In the genomic region with DNA sequence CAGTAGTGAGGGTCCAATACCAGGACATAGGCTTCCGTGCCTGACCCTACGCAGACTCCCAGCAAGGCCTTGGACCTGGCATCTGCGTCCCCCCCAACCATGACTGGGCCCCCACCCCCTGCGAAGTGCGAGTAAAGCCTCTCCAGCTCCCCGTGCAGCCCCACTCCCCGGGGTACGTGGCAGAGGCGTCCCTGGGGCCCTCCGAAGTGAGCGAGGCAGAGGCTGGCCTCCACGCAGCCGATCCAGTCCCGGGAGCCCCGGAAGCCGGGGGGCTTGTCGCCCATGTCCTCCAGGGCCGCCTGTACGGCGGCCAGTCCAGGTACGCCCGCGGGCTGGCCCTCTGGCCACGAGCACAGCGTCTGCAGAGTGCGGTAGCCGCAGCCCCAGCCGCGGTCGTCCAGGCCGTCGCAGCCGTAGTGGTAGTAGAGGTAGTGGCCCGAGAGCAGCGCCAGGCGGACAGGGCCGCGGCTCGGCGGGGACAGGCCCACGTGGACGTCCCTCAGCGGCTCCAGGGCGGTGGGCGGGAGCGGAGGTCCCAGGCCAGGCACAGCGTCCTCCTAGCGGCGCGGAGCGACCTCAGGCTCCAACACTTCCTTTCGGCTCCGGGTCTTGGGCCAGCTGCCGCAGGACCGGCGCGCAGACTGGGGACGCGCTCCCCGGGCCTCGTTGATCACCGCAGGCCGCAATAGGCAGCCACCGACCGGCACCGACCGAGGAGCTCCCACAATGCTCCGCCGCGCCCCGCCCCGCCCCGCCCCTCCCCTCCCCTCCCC, we compare ENCODE assay signal across 1 cellular context.
TF ChIP-seq lines count a peak whose summit lies in the region.

A gene (minus strand): TSS at position 728 of the 773 bp plus-strand sequence. CDS start 444 bp downstream, at position 284.

TF ChIP-seq in K562, 482 proteins besides CTCF, POLR2A, EP300 and RAD21 (continued from another document and continues in another):
- TF ChIP-seq, protein P1, sequence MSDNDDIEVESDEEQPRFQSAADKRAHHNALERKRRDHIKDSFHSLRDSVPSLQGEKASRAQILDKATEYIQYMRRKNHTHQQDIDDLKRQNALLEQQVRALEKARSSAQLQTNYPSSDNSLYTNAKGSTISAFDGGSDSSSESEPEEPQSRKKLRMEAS (CRISPR knock-in tag; IDR thresholded peaks at IDR 0.05): peak; percentile 96
- TF ChIP-seq, protein P2, sequence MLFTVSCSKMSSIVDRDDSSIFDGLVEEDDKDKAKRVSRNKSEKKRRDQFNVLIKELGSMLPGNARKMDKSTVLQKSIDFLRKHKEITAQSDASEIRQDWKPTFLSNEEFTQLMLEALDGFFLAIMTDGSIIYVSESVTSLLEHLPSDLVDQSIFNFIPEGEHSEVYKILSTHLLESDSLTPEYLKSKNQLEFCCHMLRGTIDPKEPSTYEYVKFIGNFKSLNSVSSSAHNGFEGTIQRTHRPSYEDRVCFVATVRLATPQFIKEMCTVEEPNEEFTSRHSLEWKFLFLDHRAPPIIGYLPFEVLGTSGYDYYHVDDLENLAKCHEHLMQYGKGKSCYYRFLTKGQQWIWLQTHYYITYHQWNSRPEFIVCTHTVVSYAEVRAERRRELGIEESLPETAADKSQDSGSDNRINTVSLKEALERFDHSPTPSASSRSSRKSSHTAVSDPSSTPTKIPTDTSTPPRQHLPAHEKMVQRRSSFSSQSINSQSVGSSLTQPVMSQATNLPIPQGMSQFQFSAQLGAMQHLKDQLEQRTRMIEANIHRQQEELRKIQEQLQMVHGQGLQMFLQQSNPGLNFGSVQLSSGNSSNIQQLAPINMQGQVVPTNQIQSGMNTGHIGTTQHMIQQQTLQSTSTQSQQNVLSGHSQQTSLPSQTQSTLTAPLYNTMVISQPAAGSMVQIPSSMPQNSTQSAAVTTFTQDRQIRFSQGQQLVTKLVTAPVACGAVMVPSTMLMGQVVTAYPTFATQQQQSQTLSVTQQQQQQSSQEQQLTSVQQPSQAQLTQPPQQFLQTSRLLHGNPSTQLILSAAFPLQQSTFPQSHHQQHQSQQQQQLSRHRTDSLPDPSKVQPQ (CRISPR knock-in tag; IDR thresholded peaks at IDR 0.05; ENCODE audit: borderline replicate concordance): no peak
- TF ChIP-seq NCOA4 (IDR thresholded peaks at IDR 0.05; ENCODE audit: partially characterized antibody) (no peak), HNRNPK (IDR thresholded peaks at IDR 0.05; ENCODE audit: low read depth, low read length, poor library complexity, severe bottlenecking) (peak; percentile 97), TEAD1 (CRISPR knock-in tag; IDR thresholded peaks at IDR 0.05) (peak in 1 of 2 experiments; percentile 7; a peak in 1 of 4 replicates), ETV6 (IDR thresholded peaks at IDR 0.05; ENCODE audit: borderline replicate concordance in 1 of 2, low read depth in 2 of 2, low read length in 1 of 2) (no peak), ETV6 (CRISPR knock-in tag; IDR thresholded peaks at IDR 0.05; ENCODE audit: borderline replicate concordance) (0 out of 2 replicates have a peak, but pooled peaks have one; percentile 29), CREB1 (IDR thresholded peaks at IDR 0.05) (no peak), CREB1 (CRISPR knock-in tag; IDR thresholded peaks at IDR 0.05) (peak; percentile 52; the same call in 1 of the 2 replicates), EGR1 (conservative IDR thresholded peaks at IDR 0.05) (peak; percentile 25), NR2C2 (CRISPR knock-in tag; IDR thresholded peaks at IDR 0.05) (peak; percentile 31; the same call in 1 of the 2 replicates), NR2C2 (tag; IDR thresholded peaks at IDR 0.05) (0 out of 2 replicates have a peak, but pooled peaks have one; percentile 28), PHTF2 (CRISPR knock-in tag; IDR thresholded peaks at IDR 0.05) (no peak), RBM39 (optimal IDR thresholded peaks at IDR 0.05; ENCODE audit: low read depth, low read length) (no peak), RBM25 (IDR thresholded peaks at IDR 0.05; ENCODE audit: low read depth, low read length, severe bottlenecking) (no peak), POLR2G (IDR thresholded peaks at IDR 0.05; ENCODE audit: low read depth, low read length) (peak; percentile 92), CAMTA2 (CRISPR knock-in tag; conservative IDR thresholded peaks at IDR 0.05) (peak; percentile 44; the same call in 1 of the 2 replicates), RBM22 (IDR thresholded peaks at IDR 0.05; ENCODE audit: low read depth, low read length, poor library complexity, severe bottlenecking) (peak; percentile 93), PHB (CRISPR knock-in tag; IDR thresholded peaks at IDR 0.05) (peak; percentile 26; the same call in 1 of the 2 replicates), HDAC2 (IDR thresholded peaks at IDR 0.05) (peak; percentile 58; the same call in 1 of the 2 replicates), LEF1 (IDR thresholded peaks at IDR 0.05) (no peak), ZNF316 (IDR thresholded peaks at IDR 0.05) (0 out of 2 replicates have a peak, but pooled peaks have one; percentile 16), SMAD4 (CRISPR knock-in tag; conservative IDR thresholded peaks at IDR 0.05) (peak; percentile 83), TAF1 (IDR thresholded peaks at IDR 0.05; ENCODE audit: control insufficient read depth, extremely low read depth, insufficient read depth, low read length, severe bottlenecking) (peak; percentile 79), KLF1 (tag; IDR thresholded peaks at IDR 0.05) (peak; percentile 46; the same call in 1 of the 2 replicates), ZNF583 (CRISPR knock-in tag; IDR thresholded peaks at IDR 0.05) (0 out of 2 replicates have a peak, but pooled peaks have one; percentile 45), ZNF76 (CRISPR knock-in tag; IDR thresholded peaks at IDR 0.05; ENCODE audit: borderline replicate concordance) (peak; percentile 82; the same call in 1 of the 2 replicates), KHSRP (IDR thresholded peaks at IDR 0.05) (no peak), ZNF232 (CRISPR knock-in tag; IDR thresholded peaks at IDR 0.05) (peak; percentile 93), HCFC1 (IDR thresholded peaks at IDR 0.05; ENCODE audit: low read depth, low read length) (peak; percentile 41; the same call in 1 of the 2 replicates)
- TF ChIP-seq, protein P3, sequence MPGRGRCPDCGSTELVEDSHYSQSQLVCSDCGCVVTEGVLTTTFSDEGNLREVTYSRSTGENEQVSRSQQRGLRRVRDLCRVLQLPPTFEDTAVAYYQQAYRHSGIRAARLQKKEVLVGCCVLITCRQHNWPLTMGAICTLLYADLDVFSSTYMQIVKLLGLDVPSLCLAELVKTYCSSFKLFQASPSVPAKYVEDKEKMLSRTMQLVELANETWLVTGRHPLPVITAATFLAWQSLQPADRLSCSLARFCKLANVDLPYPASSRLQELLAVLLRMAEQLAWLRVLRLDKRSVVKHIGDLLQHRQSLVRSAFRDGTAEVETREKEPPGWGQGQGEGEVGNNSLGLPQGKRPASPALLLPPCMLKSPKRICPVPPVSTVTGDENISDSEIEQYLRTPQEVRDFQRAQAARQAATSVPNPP (IDR thresholded peaks at IDR 0.05; ENCODE audit: borderline replicate concordance, insufficient read depth, insufficient read length): no peak
- TF ChIP-seq, protein P4, sequence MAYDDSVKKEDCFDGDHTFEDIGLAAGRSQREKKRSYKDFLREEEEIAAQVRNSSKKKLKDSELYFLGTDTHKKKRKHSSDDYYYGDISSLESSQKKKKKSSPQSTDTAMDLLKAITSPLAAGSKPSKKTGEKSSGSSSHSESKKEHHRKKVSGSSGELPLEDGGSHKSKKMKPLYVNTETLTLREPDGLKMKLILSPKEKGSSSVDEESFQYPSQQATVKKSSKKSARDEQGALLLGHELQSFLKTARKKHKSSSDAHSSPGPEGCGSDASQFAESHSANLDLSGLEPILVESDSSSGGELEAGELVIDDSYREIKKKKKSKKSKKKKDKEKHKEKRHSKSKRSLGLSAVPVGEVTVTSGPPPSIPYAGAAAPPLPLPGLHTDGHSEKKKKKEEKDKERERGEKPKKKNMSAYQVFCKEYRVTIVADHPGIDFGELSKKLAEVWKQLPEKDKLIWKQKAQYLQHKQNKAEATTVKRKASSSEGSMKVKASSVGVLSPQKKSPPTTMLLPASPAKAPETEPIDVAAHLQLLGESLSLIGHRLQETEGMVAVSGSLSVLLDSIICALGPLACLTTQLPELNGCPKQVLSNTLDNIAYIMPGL (CRISPR knock-in tag; IDR thresholded peaks at IDR 0.05): peak; percentile 90
- TF ChIP-seq, protein P5, sequence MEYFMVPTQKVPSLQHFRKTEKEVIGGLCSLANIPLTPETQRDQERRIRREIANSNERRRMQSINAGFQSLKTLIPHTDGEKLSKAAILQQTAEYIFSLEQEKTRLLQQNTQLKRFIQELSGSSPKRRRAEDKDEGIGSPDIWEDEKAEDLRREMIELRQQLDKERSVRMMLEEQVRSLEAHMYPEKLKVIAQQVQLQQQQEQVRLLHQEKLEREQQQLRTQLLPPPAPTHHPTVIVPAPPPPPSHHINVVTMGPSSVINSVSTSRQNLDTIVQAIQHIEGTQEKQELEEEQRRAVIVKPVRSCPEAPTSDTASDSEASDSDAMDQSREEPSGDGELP (CRISPR knock-in tag; IDR thresholded peaks at IDR 0.05; ENCODE audit: borderline replicate concordance): peak; percentile 74
- TF ChIP-seq, protein P6, sequence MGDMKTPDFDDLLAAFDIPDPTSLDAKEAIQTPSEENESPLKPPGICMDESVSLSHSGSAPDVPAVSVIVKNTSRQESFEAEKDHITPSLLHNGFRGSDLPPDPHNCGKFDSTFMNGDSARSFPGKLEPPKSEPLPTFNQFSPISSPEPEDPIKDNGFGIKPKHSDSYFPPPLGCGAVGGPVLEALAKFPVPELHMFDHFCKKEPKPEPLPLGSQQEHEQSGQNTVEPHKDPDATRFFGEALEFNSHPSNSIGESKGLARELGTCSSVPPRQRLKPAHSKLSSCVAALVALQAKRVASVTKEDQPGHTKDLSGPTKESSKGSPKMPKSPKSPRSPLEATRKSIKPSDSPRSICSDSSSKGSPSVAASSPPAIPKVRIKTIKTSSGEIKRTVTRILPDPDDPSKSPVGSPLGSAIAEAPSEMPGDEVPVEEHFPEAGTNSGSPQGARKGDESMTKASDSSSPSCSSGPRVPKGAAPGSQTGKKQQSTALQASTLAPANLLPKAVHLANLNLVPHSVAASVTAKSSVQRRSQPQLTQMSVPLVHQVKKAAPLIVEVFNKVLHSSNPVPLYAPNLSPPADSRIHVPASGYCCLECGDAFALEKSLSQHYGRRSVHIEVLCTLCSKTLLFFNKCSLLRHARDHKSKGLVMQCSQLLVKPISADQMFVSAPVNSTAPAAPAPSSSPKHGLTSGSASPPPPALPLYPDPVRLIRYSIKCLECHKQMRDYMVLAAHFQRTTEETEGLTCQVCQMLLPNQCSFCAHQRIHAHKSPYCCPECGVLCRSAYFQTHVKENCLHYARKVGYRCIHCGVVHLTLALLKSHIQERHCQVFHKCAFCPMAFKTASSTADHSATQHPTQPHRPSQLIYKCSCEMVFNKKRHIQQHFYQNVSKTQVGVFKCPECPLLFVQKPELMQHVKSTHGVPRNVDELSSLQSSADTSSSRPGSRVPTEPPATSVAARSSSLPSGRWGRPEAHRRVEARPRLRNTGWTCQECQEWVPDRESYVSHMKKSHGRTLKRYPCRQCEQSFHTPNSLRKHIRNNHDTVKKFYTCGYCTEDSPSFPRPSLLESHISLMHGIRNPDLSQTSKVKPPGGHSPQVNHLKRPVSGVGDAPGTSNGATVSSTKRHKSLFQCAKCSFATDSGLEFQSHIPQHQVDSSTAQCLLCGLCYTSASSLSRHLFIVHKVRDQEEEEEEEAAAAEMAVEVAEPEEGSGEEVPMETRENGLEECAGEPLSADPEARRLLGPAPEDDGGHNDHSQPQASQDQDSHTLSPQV (IDR thresholded peaks at IDR 0.05): peak; percentile 97
- TF ChIP-seq, protein P7, sequence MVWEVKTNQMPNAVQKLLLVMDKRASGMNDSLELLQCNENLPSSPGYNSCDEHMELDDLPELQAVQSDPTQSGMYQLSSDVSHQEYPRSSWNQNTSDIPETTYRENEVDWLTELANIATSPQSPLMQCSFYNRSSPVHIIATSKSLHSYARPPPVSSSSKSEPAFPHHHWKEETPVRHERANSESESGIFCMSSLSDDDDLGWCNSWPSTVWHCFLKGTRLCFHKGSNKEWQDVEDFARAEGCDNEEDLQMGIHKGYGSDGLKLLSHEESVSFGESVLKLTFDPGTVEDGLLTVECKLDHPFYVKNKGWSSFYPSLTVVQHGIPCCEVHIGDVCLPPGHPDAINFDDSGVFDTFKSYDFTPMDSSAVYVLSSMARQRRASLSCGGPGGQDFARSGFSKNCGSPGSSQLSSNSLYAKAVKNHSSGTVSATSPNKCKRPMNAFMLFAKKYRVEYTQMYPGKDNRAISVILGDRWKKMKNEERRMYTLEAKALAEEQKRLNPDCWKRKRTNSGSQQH (CRISPR knock-in tag; IDR thresholded peaks at IDR 0.05): peak; percentile 86
- TF ChIP-seq, protein P8, sequence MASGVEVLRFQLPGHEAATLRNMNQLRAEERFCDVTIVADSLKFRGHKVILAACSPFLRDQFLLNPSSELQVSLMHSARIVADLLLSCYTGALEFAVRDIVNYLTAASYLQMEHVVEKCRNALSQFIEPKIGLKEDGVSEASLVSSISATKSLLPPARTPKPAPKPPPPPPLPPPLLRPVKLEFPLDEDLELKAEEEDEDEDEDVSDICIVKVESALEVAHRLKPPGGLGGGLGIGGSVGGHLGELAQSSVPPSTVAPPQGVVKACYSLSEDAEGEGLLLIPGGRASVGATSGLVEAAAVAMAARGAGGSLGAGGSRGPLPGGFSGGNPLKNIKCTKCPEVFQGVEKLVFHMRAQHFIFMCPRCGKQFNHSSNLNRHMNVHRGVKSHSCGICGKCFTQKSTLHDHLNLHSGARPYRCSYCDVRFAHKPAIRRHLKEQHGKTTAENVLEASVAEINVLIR (CRISPR knock-in tag; IDR thresholded peaks at IDR 0.05): no peak
- TF ChIP-seq, protein P9, sequence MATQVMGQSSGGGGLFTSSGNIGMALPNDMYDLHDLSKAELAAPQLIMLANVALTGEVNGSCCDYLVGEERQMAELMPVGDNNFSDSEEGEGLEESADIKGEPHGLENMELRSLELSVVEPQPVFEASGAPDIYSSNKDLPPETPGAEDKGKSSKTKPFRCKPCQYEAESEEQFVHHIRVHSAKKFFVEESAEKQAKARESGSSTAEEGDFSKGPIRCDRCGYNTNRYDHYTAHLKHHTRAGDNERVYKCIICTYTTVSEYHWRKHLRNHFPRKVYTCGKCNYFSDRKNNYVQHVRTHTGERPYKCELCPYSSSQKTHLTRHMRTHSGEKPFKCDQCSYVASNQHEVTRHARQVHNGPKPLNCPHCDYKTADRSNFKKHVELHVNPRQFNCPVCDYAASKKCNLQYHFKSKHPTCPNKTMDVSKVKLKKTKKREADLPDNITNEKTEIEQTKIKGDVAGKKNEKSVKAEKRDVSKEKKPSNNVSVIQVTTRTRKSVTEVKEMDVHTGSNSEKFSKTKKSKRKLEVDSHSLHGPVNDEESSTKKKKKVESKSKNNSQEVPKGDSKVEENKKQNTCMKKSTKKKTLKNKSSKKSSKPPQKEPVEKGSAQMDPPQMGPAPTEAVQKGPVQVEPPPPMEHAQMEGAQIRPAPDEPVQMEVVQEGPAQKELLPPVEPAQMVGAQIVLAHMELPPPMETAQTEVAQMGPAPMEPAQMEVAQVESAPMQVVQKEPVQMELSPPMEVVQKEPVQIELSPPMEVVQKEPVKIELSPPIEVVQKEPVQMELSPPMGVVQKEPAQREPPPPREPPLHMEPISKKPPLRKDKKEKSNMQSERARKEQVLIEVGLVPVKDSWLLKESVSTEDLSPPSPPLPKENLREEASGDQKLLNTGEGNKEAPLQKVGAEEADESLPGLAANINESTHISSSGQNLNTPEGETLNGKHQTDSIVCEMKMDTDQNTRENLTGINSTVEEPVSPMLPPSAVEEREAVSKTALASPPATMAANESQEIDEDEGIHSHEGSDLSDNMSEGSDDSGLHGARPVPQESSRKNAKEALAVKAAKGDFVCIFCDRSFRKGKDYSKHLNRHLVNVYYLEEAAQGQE (CRISPR knock-in tag; IDR thresholded peaks at IDR 0.05; ENCODE audit: low read depth): 0 out of 2 replicates have a peak, but pooled peaks have one; percentile 37
